Comparison of ENCODE assay signal across 20 cellular contexts in the genomic region with DNA sequence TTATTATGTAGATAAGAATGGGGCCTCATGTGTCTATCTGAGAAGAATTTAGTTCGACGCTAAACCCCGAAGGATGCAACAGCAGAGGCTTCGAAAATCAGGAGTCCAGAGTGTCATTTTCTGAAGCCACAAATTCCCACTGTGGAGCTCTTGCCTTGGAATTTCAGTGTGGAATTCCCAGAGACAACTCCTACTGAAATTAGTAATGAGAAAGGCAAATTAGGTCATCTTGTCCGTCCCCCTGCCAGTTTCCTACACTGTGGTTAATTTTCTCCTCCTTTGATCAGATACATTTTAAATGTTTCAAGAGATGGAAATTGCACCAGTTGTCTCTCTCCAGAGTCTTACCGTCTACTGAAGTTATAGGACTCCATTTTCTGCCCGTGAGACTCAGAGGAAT.
DNase-seq lines count a peak whose midpoint lies in the region; ATAC-seq and TF ChIP-seq lines count a peak whose summit lies in the region.
"Had no signal": no experiment of that assay in that cellular context is flagged by ENCODE, and none has a peak within 500 bp of the region (broad histone marks: within the 10 kb centered on the region; RNA-seq: fewer than 3 reads in every experiment).

No MANE protein-coding gene starts in this region.

- H3K27me3 ChIP-seq in skeletal muscle satellite cell (ENCODE audit: control insufficient read depth, insufficient read depth, low read length), result no peaks in the 10 kb centered on the region
- H3K27me3 ChIP-seq: upper lobe of left lung had no signal

- H3K36me3 ChIP-seq in skeletal muscle satellite cell (ENCODE audit: insufficient read depth, low read length), result no peaks in the 10 kb centered on the region
- H3K36me3 ChIP-seq: upper lobe of left lung had no signal

- no peak for TF ChIP-seq CTCF in cardiac fibroblast (IDR thresholded peaks at IDR 0.05; ENCODE audit: low read depth, low read length)

- peaks cover 8% of the 10 kb centered on the region for H3K9me3 ChIP-seq in skeletal muscle satellite cell (replicated peaks; ENCODE audit: low read length)

- peak overlapping the region; percentile 13 for H3K4me2 ChIP-seq in skeletal muscle satellite cell (ENCODE audit: low read length)
- H3K4me2 ChIP-seq: PC-9 had no signal

- H3K4me3 ChIP-seq in cardiac fibroblast (replicated peaks in 1 of 2; ENCODE audit: low read depth in 2 of 2, low read length in 2 of 2), result no peak overlapping the region
- H3K4me3 ChIP-seq in skeletal muscle satellite cell (ENCODE audit: low read length), result no peak overlapping the region
- H3K4me3 ChIP-seq: GM12878, PC-9, upper lobe of left lung had no signal

- DNase-seq in GM03348 (ENCODE audit: low spot score), result peak; percentile 59
- DNase-seq in cardiac fibroblast (ENCODE audit: low read depth in 2 of 2), result peak; percentile 26 to 44
- peak; percentile 85 for DNase-seq in kidney glomerular epithelial cell (lab: John Stamatoyannopoulos, UW)
- no peak for DNase-seq in left colon
- no peak for DNase-seq in NCI-H1436 treated with DMSO at 0.1 percent for 48 hours (lab: John Stamatoyannopoulos, UW)
- DNase-seq in NCI-H1092 treated with DMSO at 0.1 percent for 48 hours (lab: John Stamatoyannopoulos, UW), result no peak
- DNase-seq: activated CD4-positive, alpha-beta memory T cell treated with anti-CD3 and anti-CD28 coated beads, Interleukin-2, amount 10 ng/mL, durations not matched to agents 7 days and 5 days; activated T-cell treated with anti-CD3 and anti-CD28 coated beads, Interleukin-2, amount 50 U/mL, for 24 hours; AML-193; Calu3; mesendoderm; NCI-H1105; NCI-H2171; NCI-H748 treated with DMSO at 0.1 percent for 48 hours; PC-9; stimulated activated naive CD8-positive, alpha-beta T cell treated with anti-CD3 and anti-CD28 coated beads, Interleukin-15, amount 100 ng/mL, for 72 hours; upper lobe of left lung had no signal

- peak overlapping the region; percentile 60 for H3K9ac ChIP-seq in skeletal muscle satellite cell (ENCODE audit: low read depth, low read length)

- peaks cover 36% of the 10 kb centered on the region for H3K4me1 ChIP-seq in skeletal muscle satellite cell (ENCODE audit: control insufficient read depth, insufficient read depth, low read length)

- intact Hi-C loops in left colon (cut with DNase I, micrococcal nuclease), result no loop called here

- no peak for ATAC-seq in left colon
- ATAC-seq: GM12878; stimulated activated naive CD8-positive, alpha-beta T cell treated with anti-CD3 and anti-CD28 coated beads, Interleukin-15, amount 100 ng/mL, for 72 hours; WTC11 had no signal

Comparison
In these comparisons a context has a peak if more than half of its experiments do, and no peak if none do; other contexts are left out.
1. DNase-seq: peak in GM03348 (single experiment), cardiac fibroblast (2 of 2) and kidney glomerular epithelial cell (single experiment); none in left colon (0 of 2), NCI-H1436 treated with DMSO at 0.1 percent for 48 hours (single experiment) and NCI-H1092 treated with DMSO at 0.1 percent for 48 hours (single experiment).